9 cellular contexts compared by ENCODE assay signal in genomic region chr9:118128313-118128712, GRCh38.
"Had no signal": no experiment of that assay in that cellular context is flagged by ENCODE, and none has a peak within 500 bp of the region (broad histone marks: within the 10 kb centered on the region; RNA-seq: fewer than 3 reads in every experiment).

No MANE protein-coding gene starts in this region.

- FAIRE-seq: HepG2, HTR-8/SVneo, K562 had no signal

- H3K4me3 Mint-ChIP-seq: IgD-negative memory B cell had no signal

- H3K9ac ChIP-seq: KMS-11 had no signal

- H3K4me2 ChIP-seq: KMS-11 had no signal

- H3K27ac Mint-ChIP-seq: IgD-negative memory B cell had no signal

- DNase-seq: IMR-90, KBM-7, KG1 had no signal

- ATAC-seq: HepG2, K562 had no signal

- H3K4me3 ChIP-seq: K562 had no signal

- H3K27ac ChIP-seq: HL-60, KMS-11 had no signal

- H3K4me1 Mint-ChIP-seq: IgD-negative memory B cell had no signal

- H3K27me3 Mint-ChIP-seq: IgD-negative memory B cell had no signal
